8 cellular contexts compared by ENCODE assay signal in genomic region chr15:63372018-63372705, GRCh38. TPM values are rescaled to one million over a fixed set of nuclear protein-coding genes. Genes with fewer than 3 reads are reported as not detected.
DNase-seq lines count a peak whose midpoint lies in the region; ATAC-seq, FAIRE-seq and TF ChIP-seq lines count a peak whose summit lies in the region.

No MANE protein-coding gene starts in this region.

- FAIRE-seq in HTR-8/SVneo (lab: Jason Lieb, UNC) = no peak

- in situ Hi-C loops in ACHN (cut with HindIII; ENCODE audit: low pct_ligation_motif_present, low pct_unique_long_range_greater_than_20kb, low sequenced_read_pairs) = no loop called here
- in situ Hi-C loops in astrocyte of the spinal cord (cut with HindIII; ENCODE audit: low sequenced_read_pairs) = no loop called here

- intact Hi-C loops in aorta (cut with DNase I) = no loop called here

- H4K5ac ChIP-seq in mesendoderm (ENCODE audit: low read length) = no peak overlapping the region

- no peaks in the 10 kb centered on the region for H3K9me3 ChIP-seq in aorta (ENCODE audit: control insufficient read depth, low read length)

- H3K27ac ChIP-seq in mesendoderm (ENCODE audit: low read depth, low read length) = no peak overlapping the region
- H3K27ac ChIP-seq in aorta (ENCODE audit: low read depth in 1 of 2, low read length in 2 of 2) = no peak overlapping the region

- no peak overlapping the region for H3K4me2 ChIP-seq in mesendoderm (ENCODE audit: low read length)

- peaks cover 2% of the 10 kb centered on the region for H3K79me2 ChIP-seq in mesendoderm (ENCODE audit: control insufficient read depth, insufficient read depth, low read length)

- H3K27me3 ChIP-seq in mesendoderm (ENCODE audit: insufficient read depth, low read length, poor library complexity) (no peaks in the 10 kb centered on the region), aorta (ENCODE audit: control insufficient read depth in 1 of 2, insufficient read depth in 2 of 2, low read length in 1 of 2) (no peaks in the 10 kb centered on the region)

- peak overlapping the region; percentile 50 for H3K23ac ChIP-seq in mesendoderm (ENCODE audit: low read length)

- no peak overlapping the region for H3K4ac ChIP-seq in mesendoderm (ENCODE audit: low read depth, low read length)

- H3K18ac ChIP-seq in mesendoderm (ENCODE audit: low read length) = no peak overlapping the region

- ATAC-seq in aorta (ENCODE audit: low FRiP score) (peak; percentile 82), HG03432 (IDR thresholded peaks at IDR 0.05; ENCODE audit: unreplicated experiment) (no peak), HG02852 (IDR thresholded peaks at IDR 0.05; ENCODE audit: unreplicated experiment) (no peak), left lobe of liver (no peak)

- H3K4me3 ChIP-seq in astrocyte of the spinal cord (ENCODE audit: low read depth, low read length) (no peak overlapping the region), mesendoderm (ENCODE audit: low read length) (no peak overlapping the region), aorta (ENCODE audit: low read length in 2 of 2) (no peak overlapping the region)

- TF ChIP-seq CTCF in astrocyte of the spinal cord (IDR thresholded peaks at IDR 0.05; ENCODE audit: low read depth, low read length) = no peak

- no peak overlapping the region for H2AK5ac ChIP-seq in mesendoderm (ENCODE audit: low read length)

- no peak overlapping the region for H3K56ac ChIP-seq in mesendoderm (ENCODE audit: low read length)

- no peak overlapping the region for H2BK5ac ChIP-seq in mesendoderm (ENCODE audit: low read length)

- no peak overlapping the region for H2BK15ac ChIP-seq in mesendoderm (replicated peaks; ENCODE audit: low read depth)

- no peak overlapping the region for H3K9ac ChIP-seq in mesendoderm (ENCODE audit: low read length)

- no CpG with 5 or more reads among the region's 12 CpGs for WGBS in mesendoderm (ENCODE audit: extremely low coverage, insufficient coverage, low lambda C conversion rate)
- WGBS in aorta, 2 donors = 67 to 73% methylated on average over 12 of the region's 12 CpGs

- H3K36me3 ChIP-seq in mesendoderm (ENCODE audit: control insufficient read depth, insufficient read depth, low read length) (no peaks in the 10 kb centered on the region), aorta (ENCODE audit: control insufficient read depth in 1 of 2, insufficient read depth in 2 of 2, low read length in 1 of 2) (no peaks in the 10 kb centered on the region)

- H3K4me1 ChIP-seq in mesendoderm (ENCODE audit: control insufficient read depth, low read depth, low read length) (no peaks in the 10 kb centered on the region), aorta (ENCODE audit: control insufficient read depth in 1 of 2, insufficient read depth in 2 of 2, low read length in 2 of 2) (no peaks in the 10 kb centered on the region)

- peaks cover 2% of the 10 kb centered on the region for H3K79me1 ChIP-seq in mesendoderm (ENCODE audit: low read length)

- no peak overlapping the region for H2BK120ac ChIP-seq in mesendoderm (ENCODE audit: low read depth, low read length)

- H4K8ac ChIP-seq in mesendoderm (ENCODE audit: low read depth, low read length) = no peak overlapping the region

- DNase-seq in ACHN (peak; percentile 89), HTR-8/SVneo (ENCODE audit: insufficient read length, low spot score) (peak; percentile 81), astrocyte of the spinal cord (ENCODE audit: low read depth, low spot score) (peak; percentile 97), mesendoderm (no peak), aorta (peak; percentile 88 to 91), left lobe of liver (ENCODE audit: low spot score) (no peak)

RNA-seq across cellular contexts. Expression of gene CA12, which starts 9.5 kb away (rescaled TPM):
- 5.9 TPM for polyA plus RNA-seq in mesendoderm (2013, experiment 1 of 2)
- polyA plus RNA-seq in mesendoderm (2013, experiment 2 of 2) = 5.5 TPM
- total RNA-seq in aorta = 10 to 100 TPM; 11.0 to 29.7 TPM
- 1 to 10 TPM; 2.7 to 4.5 TPM for polyA plus RNA-seq in aorta
- total RNA-seq in left lobe of liver = 0.28 TPM

Comparison
In these comparisons a context has a peak if more than half of its experiments do, and no peak if none do; other contexts are left out.
1. DNase-seq: peak in ACHN (single experiment), HTR-8/SVneo (single experiment), astrocyte of the spinal cord (single experiment) and aorta (2 of 2); none in mesendoderm (single experiment) and left lobe of liver (single experiment).